ENCODE assay signal across 8 cellular contexts in genomic region chr17:4498461-4499397, GRCh38. TPM values are rescaled to one million over a fixed set of nuclear protein-coding genes. Genes with fewer than 3 reads are reported as not detected.
DNase-seq lines count a peak whose midpoint lies in the region; ATAC-seq and TF ChIP-seq lines count a peak whose summit lies in the region.

Gene SPNS2, plus strand, starts transcription at chr17:4498881. Its CDS starts 167 bp downstream, at chr17:4499048.

- intact Hi-C loops in CD14-positive monocyte (cut with micrococcal nuclease): no loop called here

- H3K9me3 Mint-ChIP-seq in CD14-positive monocyte: peaks cover 0 to 17% (median 0%) of the 10 kb centered on the region in 7 donors
- no peaks in the 10 kb centered on the region for H3K9me3 Mint-ChIP-seq in effector memory CD8-positive, alpha-beta T cell

- DNase-seq in CD14-positive monocyte (ENCODE audit: low spot score): no peak
- peak; percentile 56 for DNase-seq in NCI-H2196 (lab: John Stamatoyannopoulos, UW; ENCODE audit: unreplicated experiment)
- DNase-seq in activated CD8-positive, alpha-beta memory T cell treated with anti-CD3 and anti-CD28 coated beads for 4 hours (ENCODE audit: low read depth in 2 of 2): peak; percentile 27 to 32
- DNase-seq in effector memory CD8-positive, alpha-beta T cell: peak; percentile 34 to 57 (median 48)
- peak; percentile 66 to 87 for DNase-seq in lung microvascular endothelial cell (ENCODE audit: low read depth in 2 of 2)
- peak; percentile 5 to 59 (median 15) for DNase-seq in stimulated activated CD4-positive, alpha-beta T cell treated with anti-CD3 and anti-CD28 coated beads, TNF-alpha, amount 100 ng/mL, for 1 hour (ENCODE audit: low read depth in 3 of 3, low spot score in 1 of 3)

- peaks cover 27% of the 10 kb centered on the region for H3K4me1 Mint-ChIP-seq in CD14-positive monocyte
- peaks cover 14 to 17% of the 10 kb centered on the region in 2 donors for H3K4me1 Mint-ChIP-seq in effector memory CD8-positive, alpha-beta T cell (ENCODE audit: low read depth in 2 of 2)

- H3K36me3 Mint-ChIP-seq in CD14-positive monocyte: peaks cover 0 to 5% of the 10 kb centered on the region in 2 donors
- no peaks in the 10 kb centered on the region for H3K36me3 Mint-ChIP-seq in effector memory CD8-positive, alpha-beta T cell (ENCODE audit: insufficient read depth)

- ATAC-seq in GM21825 (IDR thresholded peaks at IDR 0.05; ENCODE audit: unreplicated experiment) (peak; percentile 59), GM21390 (IDR thresholded peaks at IDR 0.05; ENCODE audit: unreplicated experiment) (no peak)
- ATAC-seq in effector memory CD8-positive, alpha-beta T cell (replicated peaks): peak; percentile 86

- peak within 1 kb of the TSS; percentile 85 to 95 for H3K4me3 Mint-ChIP-seq in CD14-positive monocyte
- peak within 1 kb of the TSS; percentile 87 to 90 for H3K4me3 Mint-ChIP-seq in effector memory CD8-positive, alpha-beta T cell

- no peak for TF ChIP-seq CTCF in CD14-positive monocyte (IDR thresholded peaks at IDR 0.05)

- peak within 1 kb of the TSS in 2 of 7 donors; percentile 45 to 62 for H3K27ac Mint-ChIP-seq in CD14-positive monocyte
- H3K27ac Mint-ChIP-seq in effector memory CD8-positive, alpha-beta T cell: peak within 1 kb of the TSS; percentile 72 to 75

- peaks cover 46 to 52% (median 48%) of the 10 kb centered on the region in 3 donors for H3K27me3 Mint-ChIP-seq in CD14-positive monocyte (ENCODE audit: low read depth in 3 of 3)
- H3K27me3 Mint-ChIP-seq in effector memory CD8-positive, alpha-beta T cell: peaks cover 0 to 30% of the 10 kb centered on the region in 2 donors

RNA-seq across cellular contexts. Expression of gene SPNS2, which starts in this region (rescaled TPM):
- polyA plus RNA-seq in CD14-positive monocyte: under 1 TPM in 1 of 2 donors, not detected in 1; 0.33 TPM
- total RNA-seq in lung microvascular endothelial cell: 36.6 and 71.4 TPM in 2 replicates
